8 cellular contexts compared by ENCODE assay signal in the genomic region with DNA sequence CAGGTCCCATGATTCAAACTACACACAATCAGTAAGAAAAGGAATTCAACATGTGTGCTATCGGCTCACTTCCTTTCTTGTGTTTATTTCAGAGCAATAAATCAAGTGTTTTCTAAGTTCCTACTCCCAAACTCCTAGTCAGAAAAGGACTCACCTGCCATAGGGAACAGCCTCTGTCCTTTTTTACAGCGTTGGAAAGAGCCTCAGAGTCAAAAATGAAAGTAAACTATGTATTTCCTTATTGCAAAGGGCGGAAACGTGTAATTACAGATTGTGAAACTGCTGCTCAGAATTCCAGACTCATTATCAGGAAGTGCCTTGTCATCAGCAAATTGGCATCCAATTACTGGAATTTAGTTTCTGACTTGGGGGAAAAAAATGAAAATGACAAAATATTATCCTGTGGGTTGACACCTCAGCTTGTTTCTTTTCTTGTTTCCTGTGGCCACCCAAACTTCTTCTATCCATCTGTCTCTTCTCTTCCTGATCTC. TPM values are rescaled to one million over a fixed set of nuclear protein-coding genes. Genes with fewer than 3 reads are reported as not detected.
DNase-seq lines count a peak whose midpoint lies in the region; ATAC-seq, FAIRE-seq and TF ChIP-seq lines count a peak whose summit lies in the region.

A gene (minus strand): TSS at position 210 of the 491 bp plus-strand sequence. CDS start 49 bp downstream, at position 161.

- H3K79me2 ChIP-seq in OCI-LY7 (ENCODE audit: insufficient read depth, low read depth, low read length): no peaks in the 10 kb centered on the region

- H3K4me1 Mint-ChIP-seq in CD8-positive, alpha-beta memory T cell: peaks cover 38 to 60% (median 48%) of the 10 kb centered on the region in 3 donors

- POLR2A ChIA-PET in CD8-positive, alpha-beta memory T cell (lab: Charles Lee): interaction anchor here (0.7 to 1.3 kb wide), 2 partner anchors 52 to 92 kb away, joined by 3 to 5 read pairs; no protein-coding TSS in a partner anchor
- POLR2A ChIA-PET in OCI-LY7 (lab: Charles Lee): no interaction called here

- H3K27ac Mint-ChIP-seq in CD8-positive, alpha-beta memory T cell: peak within 1 kb of the TSS; percentile 89 to 99 (median 98)

- H3K36me3 Mint-ChIP-seq in CD8-positive, alpha-beta memory T cell: peaks cover 11 to 38% (median 22%) of the 10 kb centered on the region in 3 donors

- peaks cover 29% of the 10 kb centered on the region for H3K4me1 ChIP-seq in CD8-positive, alpha-beta memory T cell (ENCODE audit: insufficient read depth, low read length)
- no peaks in the 10 kb centered on the region for H3K4me1 ChIP-seq in OCI-LY7 (ENCODE audit: insufficient read depth, low read length, poor library complexity, severe bottlenecking)
- H3K4me1 ChIP-seq in left lung: peaks cover 13 to 42% of the 10 kb centered on the region in 2 donors
- no peaks in the 10 kb centered on the region for H3K4me1 ChIP-seq in testis

- H2AFZ ChIP-seq in OCI-LY7 (ENCODE audit: low read length): peak within 1 kb of the TSS; percentile 88

- H3K9me3 Mint-ChIP-seq in CD8-positive, alpha-beta memory T cell: peaks cover 8 to 15% (median 11%) of the 10 kb centered on the region in 5 donors

- peak in 2 of 5 donors; percentile 49 to 55 for DNase-seq in CD8-positive, alpha-beta memory T cell
- DNase-seq in OCI-LY7 (ENCODE audit: low spot score) (peak; percentile 2), bronchial epithelial cell (ENCODE audit: low read depth) (peak; percentile 93), left lung (no peak), testis (no peak), NCI-H524 (lab: John Stamatoyannopoulos, UW) (no peak)

- TF ChIP-seq POLR2A in testis (IDR thresholded peaks at IDR 0.05): no peak

- peak within 1 kb of the TSS; percentile 82 for H3K4me3 ChIP-seq in CD8-positive, alpha-beta memory T cell (ENCODE audit: low read length)
- H3K4me3 ChIP-seq in OCI-LY7 (ENCODE audit: low read depth, low read length, poor library complexity, severe bottlenecking) (peak within 1 kb of the TSS; percentile 48), bronchial epithelial cell (ENCODE audit: low read depth, low read length) (peak within 1 kb of the TSS; percentile 52), left lung (peak within 1 kb of the TSS; percentile 36 to 53), testis (peak within 1 kb of the TSS; percentile 58 to 61)

- CTCF ChIA-PET in CD8-positive, alpha-beta memory T cell (lab: Charles Lee): interaction anchor here (1.2 kb wide), 1 partner anchor 10 kb away, joined by 3 read pairs; no protein-coding TSS in a partner anchor
- CTCF ChIA-PET in OCI-LY7 (lab: Charles Lee; ENCODE audit: unreplicated experiment): no interaction called here

- no TSS peak for BruUV-seq in OCI-LY7 (replicated peaks; lab: Mats Ljungman, UMichigan)

- H3K27me3 Mint-ChIP-seq in CD8-positive, alpha-beta memory T cell: no peaks in the 10 kb centered on the region

- intact Hi-C loops in OCI-LY7 (cut with micrococcal nuclease; ENCODE audit: unreplicated experiment): no loop called here
- intact Hi-C loops in left lung (cut with DNase I): no loop called here
- intact Hi-C loops in testis (cut with DNase I; ENCODE audit: low total_unique reads): no loop called here

- no peaks in the 10 kb centered on the region for H4K20me1 ChIP-seq in OCI-LY7 (ENCODE audit: insufficient read depth, low read length)

- no peak for TF ChIP-seq CTCF in OCI-LY7 (conservative IDR thresholded peaks at IDR 0.05; ENCODE audit: low read length)
- TF ChIP-seq CTCF in bronchial epithelial cell (IDR thresholded peaks at IDR 0.05; ENCODE audit: insufficient read depth, low read length, severe bottlenecking): no peak
- TF ChIP-seq CTCF in left lung (IDR thresholded peaks at IDR 0.05): no peak
- TF ChIP-seq CTCF in testis (IDR thresholded peaks at IDR 0.05): no peak

- H3K4me3 Mint-ChIP-seq in CD8-positive, alpha-beta memory T cell: peak within 1 kb of the TSS; percentile 93 to 98 (median 97)

- no peaks in the 10 kb centered on the region for H3K9me3 ChIP-seq in CD8-positive, alpha-beta memory T cell (ENCODE audit: low read length)
- H3K9me3 ChIP-seq in OCI-LY7 (ENCODE audit: low read length): 0 out of 2 replicates have a peak, but pooled peaks cover 10% of the 10 kb centered on the region
- H3K9me3 ChIP-seq in left lung: peaks cover 0 to 20% of the 10 kb centered on the region in 2 donors
- H3K9me3 ChIP-seq in testis: no peaks in the 10 kb centered on the region

- no peaks in the 10 kb centered on the region for H3K36me3 ChIP-seq in CD8-positive, alpha-beta memory T cell (ENCODE audit: insufficient read depth, low read length)
- H3K36me3 ChIP-seq in OCI-LY7 (ENCODE audit: insufficient read depth, low read length) (no peaks in the 10 kb centered on the region), bronchial epithelial cell (ENCODE audit: control insufficient read depth, insufficient read depth, low read length) (no peaks in the 10 kb centered on the region), left lung (peaks cover 0 to 14% of the 10 kb centered on the region in 2 donors), testis (ENCODE audit: low read depth, missing control alignments) (no peaks in the 10 kb centered on the region)

- WGBS in testis, 2 donors: 1 to 3% methylated on average over 4 of the region's 4 CpGs

- no peaks in the 10 kb centered on the region for H3K27me3 ChIP-seq in CD8-positive, alpha-beta memory T cell (ENCODE audit: insufficient read depth, low read length, poor library complexity, severe bottlenecking)
- H3K27me3 ChIP-seq in bronchial epithelial cell (ENCODE audit: control insufficient read depth, insufficient read depth, low read length) (no peaks in the 10 kb centered on the region), left lung (no peaks in the 10 kb centered on the region), testis (no peaks in the 10 kb centered on the region)

- no peaks in the 10 kb centered on the region for H3K9me2 ChIP-seq in OCI-LY7 (ENCODE audit: insufficient read depth, low read length)

- H3K27ac ChIP-seq in CD8-positive, alpha-beta memory T cell (ENCODE audit: low read depth, low read length): peak within 1 kb of the TSS; percentile 70
- H3K27ac ChIP-seq in OCI-LY7 (ENCODE audit: low read depth, low read length, poor library complexity, severe bottlenecking) (no peak within 1 kb of the TSS), left lung (peak within 1 kb of the TSS; percentile 93 to 95), testis (peak within 1 kb of the TSS; percentile 18 to 82)

- peak within 1 kb of the TSS; percentile 46 for H3K4me2 ChIP-seq in OCI-LY7 (ENCODE audit: low read length)

- ATAC-seq in GM19035 (IDR thresholded peaks at IDR 0.05; ENCODE audit: unreplicated experiment) (peak; percentile 80), HG03280 (IDR thresholded peaks at IDR 0.05; ENCODE audit: unreplicated experiment) (peak; percentile 87), left lung (peak; percentile 85)

- no peak for FAIRE-seq in bronchial epithelial cell (lab: Jason Lieb, UNC)

RNA-seq across cellular contexts. Expression of the gene that starts here (rescaled TPM):
- total RNA-seq in CD8-positive, alpha-beta memory T cell: 10 to 100 TPM; 41.9 to 48.8 TPM
- 125 TPM for polyA plus RNA-seq in CD8-positive, alpha-beta memory T cell
- total RNA-seq in OCI-LY7 (2014; rRNA removed; shearing (Covaris generic)): 0.28 and 0.88 TPM in 2 replicates
- total RNA-seq in OCI-LY7 (2022): 1.4 and 1.6 TPM in 2 replicates
- 172 and 250 TPM in 2 replicates for total RNA-seq in bronchial epithelial cell
- total RNA-seq in left lung: 100 to 1,000 TPM in 1 of 2 donors, 10 to 100 TPM in 1; 91.8 to 103 TPM
- total RNA-seq in testis: 10 to 100 TPM; 16.1 to 20.7 TPM
- 12.9 TPM for polyA plus RNA-seq in testis (ENCODE audit: insufficient read depth, low read depth, low replicate concordance)

Comparison
In these comparisons a context has a peak if more than half of its experiments do, and no peak if none do; other contexts are left out.
1. RNA of the gene that starts here (total RNA-seq): 172 to 250 TPM in bronchial epithelial cell, 91.8 to 103 TPM in left lung, 41.9 to 48.8 TPM in CD8-positive, alpha-beta memory T cell and 16.1 to 20.7 TPM in testis; 0.28 to 1.6 TPM in OCI-LY7; every median in the first group is over 4 times any median in the second.
2. DNase-seq: peak in OCI-LY7 (single experiment) and bronchial epithelial cell (single experiment); none in left lung (0 of 2), testis (single experiment) and NCI-H524 (0 of 2).
3. Peak in every context shown above with its lines, with median percentiles within 50 percentile points of each other: H3K4me3 ChIP-seq and ATAC-seq.